In the genomic region with DNA sequence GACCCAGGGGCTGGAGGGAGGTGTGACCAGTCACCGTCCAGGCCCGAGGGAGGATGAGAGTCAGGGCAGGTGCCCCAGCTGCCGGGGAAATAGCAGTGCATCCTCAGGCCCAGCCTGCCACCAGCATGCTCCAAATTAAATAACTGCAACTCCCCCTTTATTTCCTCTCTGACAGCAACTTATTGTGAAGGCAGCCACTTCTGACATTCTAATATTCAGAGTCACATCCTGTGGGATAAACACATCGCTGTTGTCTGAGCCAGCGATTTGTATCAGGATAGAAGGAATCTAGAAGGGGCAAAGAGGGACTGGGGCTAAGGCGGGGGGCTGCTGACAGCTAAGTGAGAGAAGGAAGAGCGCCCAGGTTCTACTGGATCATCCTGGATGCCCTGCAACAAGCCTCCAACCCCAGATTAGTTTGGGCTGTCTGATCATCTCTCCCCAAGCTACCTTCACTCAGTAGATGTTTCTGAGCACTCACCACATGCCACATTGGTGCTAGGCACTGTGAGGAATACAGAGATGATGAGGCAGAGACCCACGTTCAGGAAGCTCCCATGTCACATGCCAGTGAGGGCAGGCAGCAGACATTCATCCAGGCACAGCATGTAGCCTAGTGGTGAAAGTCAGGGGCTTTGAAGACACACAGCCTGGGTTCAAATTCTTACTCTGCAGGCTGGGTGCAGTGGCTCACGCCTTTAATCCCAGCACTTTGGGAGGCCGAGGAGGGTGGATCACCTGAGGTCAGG, we compare ENCODE assay signal across 20 cellular contexts.
A peak's percentile ranks its signal among the peaks of the same experiment; 100 is the strongest.
DNase-seq lines count a peak whose midpoint lies in the region; ATAC-seq, FAIRE-seq and TF ChIP-seq lines count a peak whose summit lies in the region.
"Had no signal": no experiment of that assay in that cellular context is flagged by ENCODE, and none has a peak within 500 bp of the region (broad histone marks: within the 10 kb centered on the region; RNA-seq: fewer than 3 reads in every experiment).

No MANE protein-coding gene starts in this region.

- H3K27ac ChIP-seq in PC-3 (ENCODE audit: low read length) (no peak overlapping the region), endothelial cell of umbilical vein (ENCODE audit: insufficient read depth, low read depth, low read length) (peak overlapping the region; percentile 93)
- H3K27ac ChIP-seq: breast epithelium, gastroesophageal sphincter, left ventricle myocardium inferior, suprapubic skin had no signal

- H3K27me3 ChIP-seq in PC-3 (ENCODE audit: low read length) (peaks cover 64% of the 10 kb centered on the region), endothelial cell of umbilical vein (ENCODE audit: control insufficient read depth in 2 of 2, insufficient read depth in 2 of 2, low read length in 2 of 2) (no peaks in the 10 kb centered on the region)
- H3K27me3 ChIP-seq: breast epithelium, gastroesophageal sphincter had no signal

- intact Hi-C loops in PC-3 (cut with micrococcal nuclease) = no loop called here
- intact Hi-C loops in endothelial cell of umbilical vein (cut with micrococcal nuclease) = loop anchor here (1.0 to 2.0 kb wide), 4 partner anchors 43 to 198 kb away; no protein-coding TSS in a partner anchor

- H3K36me3 ChIP-seq in PC-3 (ENCODE audit: low read depth, low read length) = no peaks in the 10 kb centered on the region
- H3K36me3 ChIP-seq in endothelial cell of umbilical vein (ENCODE audit: control insufficient read depth in 2 of 2, extremely low read depth in 1 of 2, insufficient read depth in 2 of 2, low read length in 2 of 2) = no peaks in the 10 kb centered on the region
- H3K36me3 ChIP-seq: breast epithelium, gastroesophageal sphincter, left ventricle myocardium inferior, suprapubic skin had no signal

- H3K9me3 ChIP-seq in PC-3 (ENCODE audit: low read length) = no peaks in the 10 kb centered on the region
- H3K9me3 ChIP-seq in endothelial cell of umbilical vein (replicated peaks; ENCODE audit: control insufficient read depth, insufficient read depth, low read length) = no peaks in the 10 kb centered on the region
- H3K9me3 ChIP-seq: breast epithelium, Caco-2, gastroesophageal sphincter, left ventricle myocardium inferior, suprapubic skin had no signal

- CTCF ChIA-PET in PC-3 (lab: Charles Lee) (no interaction called here), endothelial cell of umbilical vein (lab: Charles Lee) (interaction anchor here (0.5 to 1.9 kb wide), 9 partner anchors 10 to 200 kb away, joined by 3 to 11 read pairs (median 3); no protein-coding TSS in a partner anchor)

- H4K20me1 ChIP-seq in PC-3 (ENCODE audit: low read length) (no peaks in the 10 kb centered on the region), endothelial cell of umbilical vein (replicated peaks; ENCODE audit: control insufficient read depth, extremely low read depth, insufficient read depth, low read length) (no peaks in the 10 kb centered on the region)

- dilution Hi-C loops in endothelial cell of umbilical vein (cut with MboI; ENCODE audit: extremely low pct_ligation_motif_present, low sequenced_read_pairs) = no loop called here

- ATAC-seq in PC-3 (no peak), GM18505 (IDR thresholded peaks at IDR 0.05; ENCODE audit: unreplicated experiment) (no peak), GM18511 (IDR thresholded peaks at IDR 0.05; ENCODE audit: unreplicated experiment) (no peak)
- ATAC-seq: gastroesophageal sphincter had no signal

- POLR2A ChIA-PET in PC-3 (lab: Charles Lee; ENCODE audit: unreplicated experiment) (no interaction called here), endothelial cell of umbilical vein (lab: Charles Lee) (interaction anchor here (1.3 kb wide), 1 partner anchor 43 kb away, joined by 8 read pairs; no protein-coding TSS in a partner anchor)

- H3K9me1 ChIP-seq in endothelial cell of umbilical vein (replicated peaks; ENCODE audit: control insufficient read depth, extremely low read depth, insufficient read depth, low read length) = no peaks in the 10 kb centered on the region

- BruUV-seq in PC-3 (replicated peaks; lab: Mats Ljungman, UMichigan) (no TSS peak), endothelial cell of umbilical vein (replicated peaks; lab: Mats Ljungman, UMichigan) (no TSS peak)

- no peak overlapping the region for H3K9ac ChIP-seq in PC-3 (ENCODE audit: low read length)
- peak overlapping the region; percentile 41 for H3K9ac ChIP-seq in endothelial cell of umbilical vein (replicated peaks; ENCODE audit: extremely low read depth, insufficient read depth, low read length)

- H3K9me2 ChIP-seq in PC-3 (replicated peaks; ENCODE audit: low read length) = no peaks in the 10 kb centered on the region

- TF ChIP-seq CTCF in PC-3 (conservative IDR thresholded peaks at IDR 0.05; ENCODE audit: low read depth, low read length) = no peak
- no peak for TF ChIP-seq CTCF in endothelial cell of umbilical vein (IDR thresholded peaks at IDR 0.05; ENCODE audit: extremely low read depth in 1 of 2, insufficient read depth in 1 of 2, low read depth in 1 of 2, low read length in 2 of 2)

- H3K79me2 ChIP-seq in PC-3 (ENCODE audit: low read length) (no peaks in the 10 kb centered on the region), endothelial cell of umbilical vein (ENCODE audit: control insufficient read depth, insufficient read depth, low read length) (no peaks in the 10 kb centered on the region)

- peak; percentile 96 for FAIRE-seq in endothelial cell of umbilical vein (lab: Jason Lieb, UNC)
- FAIRE-seq: G401.6, GM12891 had no signal

- H2AFZ ChIP-seq in PC-3 (ENCODE audit: low read length) = no peak overlapping the region
- peak overlapping the region; percentile 23 for H2AFZ ChIP-seq in endothelial cell of umbilical vein (ENCODE audit: low read depth, low read length)

- H3K4me3 ChIP-seq in PC-3 (ENCODE audit: low read length) (no peak overlapping the region), endothelial cell of umbilical vein (replicated peaks in 1 of 3; ENCODE audit: insufficient read depth in 1 of 3, low read depth in 1 of 3, low read length in 3 of 3) (no peak overlapping the region)
- H3K4me3 ChIP-seq: breast epithelium, gastroesophageal sphincter, left ventricle myocardium inferior, suprapubic skin had no signal

- no peaks in the 10 kb centered on the region for H3K4me1 ChIP-seq in PC-3 (ENCODE audit: insufficient read depth, low read length)
- H3K4me1 ChIP-seq in endothelial cell of umbilical vein (ENCODE audit: control insufficient read depth, extremely low read depth, insufficient read depth, low read length) = peaks cover 21% of the 10 kb centered on the region
- H3K4me1 ChIP-seq: breast epithelium, gastroesophageal sphincter had no signal

- H3F3A ChIP-seq in PC-3 (ENCODE audit: low read length, unreplicated experiment) = no peaks in the 10 kb centered on the region

- H3K4me2 ChIP-seq in PC-3 (ENCODE audit: low read length) (no peak overlapping the region), endothelial cell of umbilical vein (ENCODE audit: insufficient read depth, low read length) (peak overlapping the region; percentile 32)

- DNase-seq in EL (peak; percentile 72), PC-3 (peak; percentile 20), endothelial cell of umbilical vein (ENCODE audit: low read depth, low spot score) (peak; percentile 81), non-pigmented ciliary epithelial cell (ENCODE audit: low read depth) (peak; percentile 1), DMS153 treated with DMSO at 0.1 percent for 48 hours (lab: John Stamatoyannopoulos, UW; ENCODE audit: unreplicated experiment) (no peak)
- DNase-seq: activated CD4-positive, alpha-beta T cell treated with anti-CD3 and anti-CD28 coated beads, Interleukin-2, amount 10 ng/mL, durations not matched to agents 7 days and 5 days; Caco-2; cortex of kidney; KBM-7; left ventricle myocardium inferior; NCI-H2029; NCI-H446 treated with DMSO at 0.1 percent for 48 hours; nucleus accumbens had no signal

- TF ChIP-seq POLR2A in endothelial cell of umbilical vein (IDR thresholded peaks at IDR 0.05; ENCODE audit: low read depth, low read length) = peak; percentile 62
- TF ChIP-seq POLR2A in GM18505 (IDR thresholded peaks at IDR 0.05; ENCODE audit: borderline replicate concordance, extremely low read depth, insufficient read depth, insufficient read length) = no peak

TF ChIP-seq in endothelial cell of umbilical vein, 7 proteins besides CTCF, POLR2A, EP300 and RAD21:
- peak; percentile 82 for TF ChIP-seq FOS (IDR thresholded peaks at IDR 0.05; ENCODE audit: borderline replicate concordance, insufficient read depth, low read length)
- TF ChIP-seq, protein P1, sequence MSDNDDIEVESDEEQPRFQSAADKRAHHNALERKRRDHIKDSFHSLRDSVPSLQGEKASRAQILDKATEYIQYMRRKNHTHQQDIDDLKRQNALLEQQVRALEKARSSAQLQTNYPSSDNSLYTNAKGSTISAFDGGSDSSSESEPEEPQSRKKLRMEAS (IDR thresholded peaks at IDR 0.05; ENCODE audit: insufficient read depth, insufficient read length) = peak; percentile 55
- peak; percentile 78 for TF ChIP-seq JUN (IDR thresholded peaks at IDR 0.05; ENCODE audit: borderline replicate concordance, insufficient read depth, insufficient read length, low read depth)
- TF ChIP-seq MYC (IDR thresholded peaks at IDR 0.05; ENCODE audit: low read depth, low read length) = no peak
- peak; percentile 80 for TF ChIP-seq POLR2AphosphoS5 (IDR thresholded peaks at IDR 0.05; ENCODE audit: insufficient read depth, low read depth, low read length)
- TF ChIP-seq GATA2 (IDR thresholded peaks at IDR 0.05; ENCODE audit: insufficient read depth, insufficient read length, low read depth, low read length) = peak; percentile 95
- no peak for TF ChIP-seq EZH2 (IDR thresholded peaks at IDR 0.05; ENCODE audit: borderline replicate concordance, low read depth, low read length, severe bottlenecking)
